Comparison of ENCODE assay signal across 28 cellular contexts in genomic region chr20:55792049-55792448, GRCh38.
"Had no signal": no experiment of that assay in that cellular context is flagged by ENCODE, and none has a peak within 500 bp of the region (broad histone marks: within the 10 kb centered on the region; RNA-seq: fewer than 3 reads in every experiment).

No MANE protein-coding gene starts in this region.

- H3K9me3 ChIP-seq: colonic mucosa, esophagus muscularis mucosa, esophagus squamous epithelium, gastrocnemius medialis, gastroesophageal sphincter, heart left ventricle had no signal

- H3K27ac ChIP-seq: colonic mucosa, coronary artery, dorsolateral prefrontal cortex, epithelial cell of prostate, esophagus muscularis mucosa, esophagus squamous epithelium, foreskin keratinocyte, gastrocnemius medialis, gastroesophageal sphincter, heart left ventricle, heart right ventricle had no signal

- H3K27me3 ChIP-seq: colonic mucosa, esophagus muscularis mucosa, esophagus squamous epithelium, foreskin keratinocyte, gastrocnemius medialis, gastroesophageal sphincter, heart left ventricle, heart right ventricle had no signal

- H3K4me1 ChIP-seq: colonic mucosa, esophagus muscularis mucosa, esophagus squamous epithelium, foreskin keratinocyte, gastrocnemius medialis, gastroesophageal sphincter, heart left ventricle, heart right ventricle had no signal

- ATAC-seq: effector memory CD8-positive, alpha-beta T cell; esophagus mucosa; foreskin keratinocyte; gastrocnemius medialis; gastroesophageal sphincter; heart left ventricle; heart right ventricle had no signal

- DNase-seq: colonic mucosa; cortex of kidney; dermis blood vessel endothelial cell; dorsolateral prefrontal cortex; effector CD4-positive, alpha-beta T cell; effector CD8-positive, alpha-beta T cell; effector memory CD4-positive, alpha-beta T cell; effector memory CD8-positive, alpha-beta T cell; endodermal cell; erythroblast; esophagus squamous epithelium; foreskin fibroblast; foreskin keratinocyte; foreskin melanocyte; gastrocnemius medialis; glutamatergic neuron; head of caudate nucleus; heart left ventricle; heart right ventricle had no signal

- FAIRE-seq: colon, endometrium, endothelial cell of umbilical vein, frontal cortex had no signal

- H3K4me3 ChIP-seq: colonic mucosa, coronary artery, dorsolateral prefrontal cortex, esophagus muscularis mucosa, esophagus squamous epithelium, gastrocnemius medialis, gastroesophageal sphincter, heart left ventricle, heart right ventricle had no signal

- H3K36me3 ChIP-seq: colonic mucosa, esophagus muscularis mucosa, esophagus squamous epithelium, gastrocnemius medialis, gastroesophageal sphincter, heart left ventricle, heart right ventricle had no signal
